21 cellular contexts compared by ENCODE assay signal in the genomic region with DNA sequence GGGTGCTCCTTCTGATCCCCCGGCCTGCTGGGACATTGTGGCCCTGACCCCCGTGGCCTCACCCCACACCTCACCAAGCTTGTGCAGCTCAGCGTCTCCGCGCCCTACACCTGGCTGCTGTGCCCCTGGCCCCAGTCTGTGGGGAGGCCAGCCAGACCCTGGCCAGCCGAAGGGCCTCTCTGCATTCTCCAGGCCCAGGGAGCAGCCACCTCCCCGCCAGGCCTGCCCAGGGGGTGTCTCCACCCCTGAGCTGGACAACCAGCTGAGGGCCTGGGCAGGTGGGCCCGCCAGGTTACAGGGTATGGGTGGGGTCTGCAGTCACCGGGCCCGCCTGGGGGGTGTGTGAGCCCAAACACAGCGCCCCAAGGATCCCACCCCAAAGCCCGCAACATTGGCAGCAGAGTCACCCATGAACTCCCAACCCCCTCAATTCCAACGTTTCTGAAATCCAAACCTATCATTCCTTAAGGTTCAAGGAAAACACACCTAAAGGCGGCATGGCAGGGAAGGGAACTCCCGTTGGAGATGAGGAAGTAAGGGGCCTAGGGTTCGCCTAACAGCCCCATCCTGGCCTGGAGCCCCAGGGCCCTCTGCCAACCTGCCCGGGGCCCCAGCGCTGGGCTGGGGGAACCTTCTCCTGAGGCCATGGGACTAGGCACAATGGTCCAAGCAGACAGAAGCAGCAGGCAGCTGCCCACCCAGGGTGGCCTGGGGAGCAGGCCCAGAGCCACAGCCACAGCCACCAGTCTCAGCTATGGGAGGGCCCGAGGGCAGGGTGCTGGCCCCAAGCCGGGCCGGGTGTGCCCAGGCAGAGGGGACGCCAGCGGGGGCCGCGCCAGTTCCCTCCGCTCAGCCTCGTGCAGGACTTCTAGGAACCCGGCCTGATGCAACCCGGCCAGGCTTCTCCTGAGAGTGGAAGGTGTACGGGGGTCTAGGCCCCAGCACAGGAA. TPM values are rescaled to one million over a fixed set of nuclear protein-coding genes. Genes with fewer than 3 reads are reported as not detected.
DNase-seq lines count a peak whose midpoint lies in the region; ATAC-seq and TF ChIP-seq lines count a peak whose summit lies in the region.
"Had no signal": no experiment of that assay in that cellular context is flagged by ENCODE, and none has a peak within 500 bp of the region (broad histone marks: within the 10 kb centered on the region; RNA-seq: fewer than 3 reads in every experiment).

No MANE protein-coding gene starts in this region.

- WGBS in trophoblast cell (ENCODE audit: extremely low coverage, insufficient coverage, insufficient read length): no CpG with 5 or more reads among the region's 30 CpGs

- H4K20me1 ChIP-seq in BLaER1: peaks cover 98% of the 10 kb centered on the region

- peak overlapping the region; percentile 80 for H3K27ac ChIP-seq in BLaER1
- peak overlapping the region; percentile 13 for H3K27ac ChIP-seq in CD4-positive, alpha-beta T cell (ENCODE audit: low read depth, low read length)
- H3K27ac ChIP-seq in trophoblast cell (ENCODE audit: low read depth, low read length): no peak overlapping the region
- H3K27ac ChIP-seq: brain microvascular endothelial cell had no signal

- H2AK5ac ChIP-seq in trophoblast cell (ENCODE audit: low read length): no peak overlapping the region

- no peak for DNase-seq in CD4-positive, alpha-beta T cell
- DNase-seq in central memory CD8-positive, alpha-beta T cell (ENCODE audit: low spot score in 2 of 2): no peak
- DNase-seq in trophoblast cell: no peak
- no peak for DNase-seq in GM13977 (ENCODE audit: low spot score)
- DNase-seq in activated T-helper 2 cell treated with anti-CD3 and anti-CD28 coated beads, Interferon-gamma antibody, Interleukin-2, Interleukin-4, amounts not matched to agents 10 μg/mL and 5 μg/mL and 100 μg/mL, durations not matched to agents 14 hours and 24 hours and 36 hours (ENCODE audit: low spot score): no peak
- DNase-seq: activated B cell treated with CpG ODN at 0.5 μM for 24 hours; activated CD4-positive, alpha-beta memory T cell treated with anti-CD3 and anti-CD28 coated beads, Interleukin-2, amount 10 ng/mL, durations not matched to agents 7 days and 5 days; activated naive CD8-positive, alpha-beta T cell treated with anti-CD3 and anti-CD28 coated beads, Interleukin-2, amount 50 U/mL, for 24 hours; activated T-cell treated with anti-CD3 and anti-CD28 coated beads, Interleukin-2, amount 50 U/mL, for 48 hours; brain microvascular endothelial cell; cortex of kidney; NCI-H1417 treated with DMSO at 0.1 percent for 48 hours; NCI-H2107; NCI-H524; stimulated activated naive CD4-positive, alpha-beta T cell had no signal

- peak overlapping the region; percentile 46; the same call in 1 of the 2 replicates for H3K4me3 ChIP-seq in BLaER1
- H3K4me3 ChIP-seq in trophoblast cell (ENCODE audit: low read depth, low read length): no peak overlapping the region

- intact Hi-C loops in CD4-positive, alpha-beta T cell (cut with DNase I, micrococcal nuclease): no loop called here
- intact Hi-C loops in activated T-helper 2 cell treated with anti-CD3 and anti-CD28 coated beads, Interferon-gamma antibody, Interleukin-2, Interleukin-4, amounts not matched to agents 10 μg/mL and 5 μg/mL and 100 μg/mL, durations not matched to agents 14 hours and 24 hours and 36 hours (cut with micrococcal nuclease): no loop called here

- POLR2A ChIA-PET in CD4-positive, alpha-beta T cell (lab: Charles Lee): interaction anchor here (1.3 kb wide), 2 partner anchors 13 to 34 kb away, joined by 3 to 4 read pairs; a partner anchor contains a TSS

- CTCF ChIA-PET in CD4-positive, alpha-beta T cell (lab: Charles Lee): no interaction called here

- no peak overlapping the region for H3K23ac ChIP-seq in trophoblast cell (ENCODE audit: low read length)

- H3K79me2 ChIP-seq in trophoblast cell (ENCODE audit: control insufficient read depth, insufficient read depth, low read length, poor library complexity): peaks cover 3% of the 10 kb centered on the region

- peak overlapping the region; percentile 25 for H3K18ac ChIP-seq in trophoblast cell (ENCODE audit: low read length)

- no peak overlapping the region for H2BK12ac ChIP-seq in trophoblast cell (ENCODE audit: low read length)

- no peak overlapping the region for H3K27ac Mint-ChIP-seq in CD4-positive, alpha-beta T cell
- peak overlapping the region; percentile 78 for H3K27ac Mint-ChIP-seq in central memory CD8-positive, alpha-beta T cell (ENCODE audit: low read depth)
- H3K27ac Mint-ChIP-seq in activated T-helper 2 cell treated with anti-CD3 and anti-CD28 coated beads, Interferon-gamma antibody, Interleukin-2, Interleukin-4, amounts not matched to agents 10 μg/mL and 5 μg/mL and 100 μg/mL, durations not matched to agents 14 hours and 24 hours and 36 hours: no peak overlapping the region
- H3K27ac Mint-ChIP-seq: activated B cell treated with CpG ODN at 0.5 μM for 24 hours; activated CD4-positive, alpha-beta memory T cell treated with anti-CD3 and anti-CD28 coated beads, Interleukin-2, amount 10 ng/mL, durations not matched to agents 7 days and 5 days; activated naive CD8-positive, alpha-beta T cell treated with anti-CD3 and anti-CD28 coated beads, Interleukin-2, amount 50 U/mL, for 24 hours; type B pancreatic cell had no signal

- ATAC-seq in CD4-positive, alpha-beta T cell (ENCODE audit: poor library complexity): no peak
- ATAC-seq in central memory CD8-positive, alpha-beta T cell (replicated peaks; ENCODE audit: extremely low read depth, poor library complexity, severe bottlenecking): no peak
- ATAC-seq in GM18505 (IDR thresholded peaks at IDR 0.05; ENCODE audit: unreplicated experiment): no peak
- no peak for ATAC-seq in GM19463 (IDR thresholded peaks at IDR 0.05; ENCODE audit: unreplicated experiment)
- ATAC-seq: activated naive CD8-positive, alpha-beta T cell treated with anti-CD3 and anti-CD28 coated beads, Interleukin-2, amount 50 U/mL, for 24 hours; HCT116; SK-N-SH treated with all-trans-retinoic acid at 6 μM for 48 hours had no signal

- peak overlapping the region; percentile 22 for H4K12ac ChIP-seq in trophoblast cell (ENCODE audit: low read depth, low read length)

- H3K4me3 Mint-ChIP-seq in CD4-positive, alpha-beta T cell: no peak overlapping the region
- peak overlapping the region; percentile 11 for H3K4me3 Mint-ChIP-seq in central memory CD8-positive, alpha-beta T cell
- H3K4me3 Mint-ChIP-seq in activated T-helper 2 cell treated with anti-CD3 and anti-CD28 coated beads, Interferon-gamma antibody, Interleukin-2, Interleukin-4, amounts not matched to agents 10 μg/mL and 5 μg/mL and 100 μg/mL, durations not matched to agents 14 hours and 24 hours and 36 hours (ENCODE audit: low read depth): no peak overlapping the region
- H3K4me3 Mint-ChIP-seq: activated B cell treated with CpG ODN at 0.5 μM for 24 hours; activated CD4-positive, alpha-beta memory T cell treated with anti-CD3 and anti-CD28 coated beads, Interleukin-2, amount 10 ng/mL, durations not matched to agents 7 days and 5 days; activated naive CD8-positive, alpha-beta T cell treated with anti-CD3 and anti-CD28 coated beads, Interleukin-2, amount 50 U/mL, for 24 hours; type B pancreatic cell had no signal

- H2AFZ ChIP-seq in trophoblast cell (ENCODE audit: insufficient read depth, low read length, poor library complexity): peak overlapping the region; percentile 23

- H3K36me3 Mint-ChIP-seq in CD4-positive, alpha-beta T cell (ENCODE audit: low read depth): peaks cover 15% of the 10 kb centered on the region
- H3K36me3 Mint-ChIP-seq in central memory CD8-positive, alpha-beta T cell (ENCODE audit: insufficient read depth): peaks cover 7% of the 10 kb centered on the region
- peaks cover 16% of the 10 kb centered on the region for H3K36me3 Mint-ChIP-seq in activated T-helper 2 cell treated with anti-CD3 and anti-CD28 coated beads, Interferon-gamma antibody, Interleukin-2, Interleukin-4, amounts not matched to agents 10 μg/mL and 5 μg/mL and 100 μg/mL, durations not matched to agents 14 hours and 24 hours and 36 hours (ENCODE audit: low read depth)
- H3K36me3 Mint-ChIP-seq: type B pancreatic cell had no signal

- H3K14ac ChIP-seq in trophoblast cell (ENCODE audit: low read length): no peak overlapping the region

- peak overlapping the region; percentile 6 for H3K4ac ChIP-seq in trophoblast cell (ENCODE audit: low read depth, low read length)

- H3K9me3 Mint-ChIP-seq in CD4-positive, alpha-beta T cell: no peaks in the 10 kb centered on the region
- no peaks in the 10 kb centered on the region for H3K9me3 Mint-ChIP-seq in central memory CD8-positive, alpha-beta T cell
- H3K9me3 Mint-ChIP-seq in activated T-helper 2 cell treated with anti-CD3 and anti-CD28 coated beads, Interferon-gamma antibody, Interleukin-2, Interleukin-4, amounts not matched to agents 10 μg/mL and 5 μg/mL and 100 μg/mL, durations not matched to agents 14 hours and 24 hours and 36 hours: no peaks in the 10 kb centered on the region
- H3K9me3 Mint-ChIP-seq: activated B cell treated with CpG ODN at 0.5 μM for 24 hours; activated CD4-positive, alpha-beta memory T cell treated with anti-CD3 and anti-CD28 coated beads, Interleukin-2, amount 10 ng/mL, durations not matched to agents 7 days and 5 days; activated naive CD8-positive, alpha-beta T cell treated with anti-CD3 and anti-CD28 coated beads, Interleukin-2, amount 50 U/mL, for 24 hours; type B pancreatic cell had no signal

- H2BK5ac ChIP-seq in trophoblast cell (ENCODE audit: low read depth, low read length, poor library complexity): no peak overlapping the region

- H4K91ac ChIP-seq in trophoblast cell (ENCODE audit: low read depth, low read length): no peak overlapping the region

- H3K79me1 ChIP-seq in trophoblast cell (ENCODE audit: low read length): no peaks in the 10 kb centered on the region

- H3K9ac ChIP-seq in BLaER1 (peak overlapping the region; percentile 63), trophoblast cell (ENCODE audit: low read length) (no peak overlapping the region)

- no peak overlapping the region for H4K8ac ChIP-seq in trophoblast cell (ENCODE audit: low read depth, low read length)

- no peak for TF ChIP-seq CTCF in CD4-positive, alpha-beta T cell (IDR thresholded peaks at IDR 0.05)
- TF ChIP-seq CTCF in GM13977 (IDR thresholded peaks at IDR 0.05; ENCODE audit: extremely low read depth, insufficient read depth, missing control alignments): no peak

- H2BK120ac ChIP-seq in trophoblast cell (ENCODE audit: insufficient read depth, low read length, poor library complexity): no peak overlapping the region

- H3K4me2 ChIP-seq in BLaER1 (peak overlapping the region; percentile 90), trophoblast cell (ENCODE audit: low read length) (no peak overlapping the region)

- peaks cover 90% of the 10 kb centered on the region for H3K36me3 ChIP-seq in BLaER1
- H3K36me3 ChIP-seq in trophoblast cell (ENCODE audit: control insufficient read depth in 1 of 2, insufficient read depth in 2 of 2, low read length in 2 of 2): peaks cover 89 to 92% of the 10 kb centered on the region in 2 experiments

- H3K27me3 Mint-ChIP-seq in CD4-positive, alpha-beta T cell: no peaks in the 10 kb centered on the region
- H3K27me3 Mint-ChIP-seq in central memory CD8-positive, alpha-beta T cell: no peaks in the 10 kb centered on the region
- H3K27me3 Mint-ChIP-seq in activated T-helper 2 cell treated with anti-CD3 and anti-CD28 coated beads, Interferon-gamma antibody, Interleukin-2, Interleukin-4, amounts not matched to agents 10 μg/mL and 5 μg/mL and 100 μg/mL, durations not matched to agents 14 hours and 24 hours and 36 hours (ENCODE audit: low read depth): no peaks in the 10 kb centered on the region
- H3K27me3 Mint-ChIP-seq: activated B cell treated with CpG ODN at 0.5 μM for 24 hours; activated CD4-positive, alpha-beta memory T cell treated with anti-CD3 and anti-CD28 coated beads, Interleukin-2, amount 10 ng/mL, durations not matched to agents 7 days and 5 days; activated naive CD8-positive, alpha-beta T cell treated with anti-CD3 and anti-CD28 coated beads, Interleukin-2, amount 50 U/mL, for 24 hours; type B pancreatic cell had no signal

- H3K9me3 ChIP-seq in BLaER1 (no peaks in the 10 kb centered on the region), trophoblast cell (ENCODE audit: insufficient read depth, low read depth, low read length) (peaks cover 6% of the 10 kb centered on the region)
- H3K9me3 ChIP-seq in CD4-positive, alpha-beta T cell (ENCODE audit: control insufficient read depth, low read length): no peaks in the 10 kb centered on the region

- no peak for TF ChIP-seq POLR2A in GM18505 (IDR thresholded peaks at IDR 0.05; ENCODE audit: borderline replicate concordance, extremely low read depth, insufficient read depth, insufficient read length)

- in situ Hi-C loops in GM13977 (cut with MboI; ENCODE audit: low pct_unique_long_range_greater_than_20kb, low sequenced_read_pairs, unreplicated experiment): no loop called here

- no peaks in the 10 kb centered on the region for H3K27me3 ChIP-seq in BLaER1
- H3K27me3 ChIP-seq in CD4-positive, alpha-beta T cell (ENCODE audit: control insufficient read depth, insufficient read depth, low read length): no peaks in the 10 kb centered on the region
- no peaks in the 10 kb centered on the region for H3K27me3 ChIP-seq in trophoblast cell (ENCODE audit: insufficient read depth, low read length)
- H3K27me3 ChIP-seq: brain microvascular endothelial cell had no signal

- peaks cover 22% of the 10 kb centered on the region for H3K4me1 Mint-ChIP-seq in CD4-positive, alpha-beta T cell (ENCODE audit: low read depth)
- H3K4me1 Mint-ChIP-seq in central memory CD8-positive, alpha-beta T cell: peaks cover 10% of the 10 kb centered on the region
- no peaks in the 10 kb centered on the region for H3K4me1 Mint-ChIP-seq in activated T-helper 2 cell treated with anti-CD3 and anti-CD28 coated beads, Interferon-gamma antibody, Interleukin-2, Interleukin-4, amounts not matched to agents 10 μg/mL and 5 μg/mL and 100 μg/mL, durations not matched to agents 14 hours and 24 hours and 36 hours (ENCODE audit: low read depth)

- H3K4me1 ChIP-seq in BLaER1 (peaks cover 94% of the 10 kb centered on the region), trophoblast cell (ENCODE audit: control insufficient read depth in 1 of 2, insufficient read depth in 2 of 2, low read length in 2 of 2) (no peaks in the 10 kb centered on the region)

RNA-seq across cellular contexts. Expression of a gene that starts 8.5 kb away (rescaled TPM):
- total RNA-seq in CD4-positive, alpha-beta T cell: 10 to 100 TPM; 58.8 to 66.5 TPM
- 175 TPM in 2 replicates for polyA plus RNA-seq in trophoblast cell (2013)
- total RNA-seq in activated T-helper 2 cell treated with anti-CD3 and anti-CD28 coated beads, Interferon-gamma antibody, Interleukin-2, Interleukin-4, amounts not matched to agents 10 μg/mL and 5 μg/mL and 100 μg/mL, durations not matched to agents 14 hours and 24 hours and 36 hours: 145 TPM in 2 replicates

RNA-seq across cellular contexts. Expression of a gene that starts 13.9 kb away (rescaled TPM):
- total RNA-seq in CD4-positive, alpha-beta T cell: 1 to 10 TPM; 2.9 to 3.0 TPM
- 4.6 and 4.7 TPM in 2 replicates for polyA plus RNA-seq in trophoblast cell (2013)
- total RNA-seq in activated T-helper 2 cell treated with anti-CD3 and anti-CD28 coated beads, Interferon-gamma antibody, Interleukin-2, Interleukin-4, amounts not matched to agents 10 μg/mL and 5 μg/mL and 100 μg/mL, durations not matched to agents 14 hours and 24 hours and 36 hours: 5.2 and 5.4 TPM in 2 replicates

RNA-seq across cellular contexts. Expression of a gene that starts 34.1 kb away (rescaled TPM):
- total RNA-seq in CD4-positive, alpha-beta T cell: 100 to 1,000 TPM; 111 to 124 TPM
- 88.0 and 93.0 TPM in 2 replicates for polyA plus RNA-seq in trophoblast cell (2013)
- 96.0 and 104 TPM in 2 replicates for total RNA-seq in activated T-helper 2 cell treated with anti-CD3 and anti-CD28 coated beads, Interferon-gamma antibody, Interleukin-2, Interleukin-4, amounts not matched to agents 10 μg/mL and 5 μg/mL and 100 μg/mL, durations not matched to agents 14 hours and 24 hours and 36 hours
